2 cellular contexts compared by ENCODE assay signal in genomic region chr18:36078751-36079529, GRCh38.
TF ChIP-seq lines count a peak whose summit lies in the region.

No MANE protein-coding gene starts in this region.

TF ChIP-seq in HepG2, 621 proteins besides CTCF, POLR2A, EP300 and RAD21:
- peak; percentile 30; the same call in 1 of the 2 replicates for TF ChIP-seq ZNF644 (CRISPR knock-in tag; IDR thresholded peaks at IDR 0.05; ENCODE audit: low read depth)
- no peak for TF ChIP-seq ZSCAN31 (CRISPR knock-in tag; IDR thresholded peaks at IDR 0.05; ENCODE audit: low read depth)

TF ChIP-seq in K562, 482 proteins besides CTCF, POLR2A, EP300 and RAD21:
- TF ChIP-seq MCM7 (IDR thresholded peaks at IDR 0.05) = no peak
- TF ChIP-seq MLX (CRISPR knock-in tag; conservative IDR thresholded peaks at IDR 0.05) = no peak
- no peak for TF ChIP-seq HMBOX1 (IDR thresholded peaks at IDR 0.05)
- no peak for TF ChIP-seq CBX1 (IDR thresholded peaks at IDR 0.05; ENCODE audit: low read depth)
- no peak for TF ChIP-seq ZKSCAN3 (CRISPR knock-in tag; IDR thresholded peaks at IDR 0.05)
- no peak for TF ChIP-seq MBD2 (IDR thresholded peaks at IDR 0.05; ENCODE audit: borderline replicate concordance, low read depth)
- TF ChIP-seq ZNF57 (CRISPR knock-in tag; IDR thresholded peaks at IDR 0.05) = no peak
- TF ChIP-seq, protein P1, sequence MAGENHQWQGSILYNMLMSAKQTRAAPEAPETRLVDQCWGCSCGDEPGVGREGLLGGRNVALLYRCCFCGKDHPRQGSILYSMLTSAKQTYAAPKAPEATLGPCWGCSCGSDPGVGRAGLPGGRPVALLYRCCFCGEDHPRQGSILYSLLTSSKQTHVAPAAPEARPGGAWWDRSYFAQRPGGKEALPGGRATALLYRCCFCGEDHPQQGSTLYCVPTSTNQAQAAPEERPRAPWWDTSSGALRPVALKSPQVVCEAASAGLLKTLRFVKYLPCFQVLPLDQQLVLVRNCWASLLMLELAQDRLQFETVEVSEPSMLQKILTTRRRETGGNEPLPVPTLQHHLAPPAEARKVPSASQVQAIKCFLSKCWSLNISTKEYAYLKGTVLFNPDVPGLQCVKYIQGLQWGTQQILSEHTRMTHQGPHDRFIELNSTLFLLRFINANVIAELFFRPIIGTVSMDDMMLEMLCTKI (IDR thresholded peaks at IDR 0.05; ENCODE audit: partially characterized antibody) = no peak
- no peak for TF ChIP-seq RFX5 (IDR thresholded peaks at IDR 0.05; ENCODE audit: low read depth, low read length)
- TF ChIP-seq MGA (IDR thresholded peaks at IDR 0.05) = no peak
- TF ChIP-seq PTTG1 (tag; IDR thresholded peaks at IDR 0.05; ENCODE audit: low read depth) = no peak
- no peak for TF ChIP-seq HMGN3 (IDR thresholded peaks at IDR 0.05; ENCODE audit: borderline replicate concordance, extremely low read depth, insufficient read length, low read depth, low read length)
- TF ChIP-seq ZNF639 (CRISPR knock-in tag; conservative IDR thresholded peaks at IDR 0.05 in 1 of 2, IDR thresholded peaks at IDR 0.05 in 1 of 2) = no peak
- TF ChIP-seq ETV6 (IDR thresholded peaks at IDR 0.05; ENCODE audit: borderline replicate concordance in 1 of 2, low read depth in 2 of 2, low read length in 1 of 2) = no peak
- no peak for TF ChIP-seq ETV6 (CRISPR knock-in tag; IDR thresholded peaks at IDR 0.05; ENCODE audit: borderline replicate concordance)
